Comparison of ENCODE assay signal across 20 cellular contexts in the genomic region with DNA sequence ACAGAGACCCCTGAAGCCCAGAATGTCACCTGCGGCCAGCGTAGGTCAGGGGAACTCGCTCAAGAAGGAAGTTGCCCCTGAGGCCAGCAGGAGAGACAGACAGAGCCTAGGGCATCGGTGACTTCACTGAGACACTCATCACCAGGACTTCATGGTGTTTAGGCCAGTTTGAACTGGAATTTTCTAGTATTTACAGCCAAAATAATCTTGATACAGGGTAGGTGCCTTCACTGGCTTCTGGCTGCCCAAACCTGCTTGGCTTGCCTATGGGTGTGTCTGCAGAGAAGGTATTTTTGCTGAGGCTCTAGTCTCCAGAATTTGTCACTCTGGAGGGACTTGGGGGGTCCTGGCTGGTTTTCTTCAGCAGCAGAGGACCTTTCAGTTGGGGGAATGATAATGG.
"Had no signal": no experiment of that assay in that cellular context is flagged by ENCODE, and none has a peak within 500 bp of the region (broad histone marks: within the 10 kb centered on the region; RNA-seq: fewer than 3 reads in every experiment).

No MANE protein-coding gene starts in this region.

- H3K27me3 ChIP-seq: gastrocnemius medialis, spleen, uterus had no signal

- H3K27ac ChIP-seq: esophagus muscularis mucosa, gastrocnemius medialis had no signal

- H3K4me3 ChIP-seq: esophagus muscularis mucosa, gastrocnemius medialis, mucosa of descending colon, spleen, uterus had no signal

- H3K9me3 ChIP-seq: esophagus muscularis mucosa, gastrocnemius medialis, mucosa of descending colon, spleen, uterus had no signal

- H3K36me3 ChIP-seq: esophagus muscularis mucosa, gastrocnemius medialis, spleen, uterus had no signal

- ATAC-seq: activated CD4-positive, alpha-beta T cell treated with anti-CD3 and anti-CD28 coated beads for 36 hours; activated T-cell treated with anti-CD3 and anti-CD28 coated beads, Interleukin-2, amount 50 U/mL, for 4 hours; gastrocnemius medialis; mucosa of descending colon; sciatic nerve had no signal

- DNase-seq: activated B cell treated with CpG ODN at 0.5 μM for 24 hours; activated CD4-positive, alpha-beta T cell treated with anti-CD3 and anti-CD28 coated beads for 36 hours; activated CD4-positive, alpha-beta T cell treated with anti-CD3 and anti-CD28 coated beads, Interleukin-2, amount 50 U/mL, for 4 hours; activated CD8-positive, alpha-beta memory T cell treated with anti-CD3 and anti-CD28 coated beads, Interleukin-2, amount 50 U/mL, for 48 hours; activated naive CD4-positive, alpha-beta T cell treated with anti-CD3 and anti-CD28 coated beads for 36 hours; activated naive CD8-positive, alpha-beta T cell treated with anti-CD3 and anti-CD28 coated beads, Interleukin-2, amount 10 ng/mL, durations not matched to agents 7 days and 5 days; activated T-cell treated with anti-CD3 and anti-CD28 coated beads, Interleukin-2, amount 50 U/mL, for 4 hours; amniotic stem cell; effector CD4-positive, alpha-beta T cell; gastrocnemius medialis; hypothalamus; mucosa of descending colon; occipital lobe; spleen; stimulated activated CD4-positive, alpha-beta T cell treated with anti-CD3 and anti-CD28 coated beads, Interleukin-4, amount 100 ng/mL, for 1 hour; stimulated activated naive CD4-positive, alpha-beta T cell treated with Interleukin-2 at 50 U/mL for 16 hours; T1000; uterus had no signal
